Comparison of ENCODE assay signal across 1 cellular context in the genomic region with DNA sequence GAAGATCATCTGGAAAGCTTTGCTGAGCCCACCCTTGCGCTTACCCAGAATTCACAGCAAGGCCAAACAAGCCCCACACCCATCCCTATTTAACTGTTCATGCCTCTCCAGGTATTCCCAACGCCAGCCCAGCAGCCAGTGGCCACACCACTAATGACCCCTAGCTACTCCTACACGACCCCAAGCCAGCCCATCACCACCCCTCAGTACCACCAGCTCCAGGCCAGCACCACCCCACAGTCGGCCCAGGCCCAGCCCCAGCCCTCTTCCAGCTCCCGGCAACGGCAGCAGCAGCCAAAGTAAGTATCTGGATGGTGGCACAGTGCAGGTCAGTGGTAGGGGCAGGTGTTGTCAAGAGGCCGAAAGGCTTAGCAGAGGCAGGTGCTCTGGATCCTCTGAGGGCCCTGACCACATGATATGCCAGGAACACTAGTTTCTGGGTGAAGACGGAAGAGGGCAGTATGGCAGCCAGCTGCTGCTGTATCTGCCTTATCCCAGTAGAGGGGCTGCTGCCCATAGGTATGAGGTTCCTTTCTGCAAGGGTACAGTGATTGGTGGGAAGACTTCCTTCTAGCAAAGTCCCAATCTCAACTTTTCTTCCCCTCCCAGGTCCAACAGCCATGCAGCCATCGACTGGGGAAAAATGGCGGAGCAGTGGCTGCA.
TF ChIP-seq lines count a peak whose summit lies in the region.

No MANE protein-coding gene starts in this region.

TF ChIP-seq in GM23338, 12 proteins besides CTCF, POLR2A, EP300 and RAD21 (continued from another document):
- TF ChIP-seq, protein P1, sequence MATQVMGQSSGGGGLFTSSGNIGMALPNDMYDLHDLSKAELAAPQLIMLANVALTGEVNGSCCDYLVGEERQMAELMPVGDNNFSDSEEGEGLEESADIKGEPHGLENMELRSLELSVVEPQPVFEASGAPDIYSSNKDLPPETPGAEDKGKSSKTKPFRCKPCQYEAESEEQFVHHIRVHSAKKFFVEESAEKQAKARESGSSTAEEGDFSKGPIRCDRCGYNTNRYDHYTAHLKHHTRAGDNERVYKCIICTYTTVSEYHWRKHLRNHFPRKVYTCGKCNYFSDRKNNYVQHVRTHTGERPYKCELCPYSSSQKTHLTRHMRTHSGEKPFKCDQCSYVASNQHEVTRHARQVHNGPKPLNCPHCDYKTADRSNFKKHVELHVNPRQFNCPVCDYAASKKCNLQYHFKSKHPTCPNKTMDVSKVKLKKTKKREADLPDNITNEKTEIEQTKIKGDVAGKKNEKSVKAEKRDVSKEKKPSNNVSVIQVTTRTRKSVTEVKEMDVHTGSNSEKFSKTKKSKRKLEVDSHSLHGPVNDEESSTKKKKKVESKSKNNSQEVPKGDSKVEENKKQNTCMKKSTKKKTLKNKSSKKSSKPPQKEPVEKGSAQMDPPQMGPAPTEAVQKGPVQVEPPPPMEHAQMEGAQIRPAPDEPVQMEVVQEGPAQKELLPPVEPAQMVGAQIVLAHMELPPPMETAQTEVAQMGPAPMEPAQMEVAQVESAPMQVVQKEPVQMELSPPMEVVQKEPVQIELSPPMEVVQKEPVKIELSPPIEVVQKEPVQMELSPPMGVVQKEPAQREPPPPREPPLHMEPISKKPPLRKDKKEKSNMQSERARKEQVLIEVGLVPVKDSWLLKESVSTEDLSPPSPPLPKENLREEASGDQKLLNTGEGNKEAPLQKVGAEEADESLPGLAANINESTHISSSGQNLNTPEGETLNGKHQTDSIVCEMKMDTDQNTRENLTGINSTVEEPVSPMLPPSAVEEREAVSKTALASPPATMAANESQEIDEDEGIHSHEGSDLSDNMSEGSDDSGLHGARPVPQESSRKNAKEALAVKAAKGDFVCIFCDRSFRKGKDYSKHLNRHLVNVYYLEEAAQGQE (IDR thresholded peaks at IDR 0.05; ENCODE audit: unreplicated experiment): no peak
